18 cellular contexts compared by ENCODE assay signal in the genomic region with DNA sequence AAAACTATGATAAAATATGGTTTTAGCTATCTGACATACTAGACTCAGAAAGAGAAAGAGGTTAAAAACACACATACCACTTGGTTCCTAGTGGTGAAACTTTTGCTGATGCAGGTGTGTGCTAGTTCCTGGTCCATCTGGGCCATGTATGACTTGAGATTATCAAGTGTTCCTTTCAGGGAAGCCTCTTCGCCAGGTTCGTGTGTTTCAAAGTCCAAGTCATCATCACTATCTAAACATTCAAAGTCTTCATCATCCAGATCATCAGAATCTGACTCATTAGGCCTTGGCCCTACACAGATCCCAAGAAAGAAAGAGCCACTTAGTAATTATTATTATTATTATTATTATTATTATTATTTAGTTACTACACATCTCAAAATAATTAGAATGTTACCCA. TPM values are rescaled to one million over a fixed set of nuclear protein-coding genes. Genes with fewer than 3 reads are reported as not detected.
A peak's percentile ranks its signal among the peaks of the same experiment; 100 is the strongest.
DNase-seq lines count a peak whose midpoint lies in the region; ATAC-seq and TF ChIP-seq lines count a peak whose summit lies in the region.
"Had no signal": no experiment of that assay in that cellular context is flagged by ENCODE, and none has a peak within 500 bp of the region (broad histone marks: within the 10 kb centered on the region; RNA-seq: fewer than 3 reads in every experiment).

No MANE protein-coding gene starts in this region.

- no peaks in the 10 kb centered on the region for H3K4me1 ChIP-seq in gastrocnemius medialis
- no peaks in the 10 kb centered on the region for H3K4me1 ChIP-seq in thyroid gland
- peaks cover 2% of the 10 kb centered on the region for H3K4me1 ChIP-seq in mammary epithelial cell (ENCODE audit: insufficient read depth, low read length)
- H3K4me1 ChIP-seq: SJCRH30 had no signal

- BruUV-seq in mammary epithelial cell (replicated peaks; lab: Mats Ljungman, UMichigan): no TSS peak

- no peaks in the 10 kb centered on the region for H3K79me2 ChIP-seq in mammary epithelial cell (ENCODE audit: insufficient read depth, low read length)

- dilution Hi-C loops in mammary epithelial cell (cut with HindIII; ENCODE audit: low sequenced_read_pairs): loop anchor here (5.0 kb wide), 1 partner anchor 39 kb away; the partner anchor contains the start of gene P4HA1

- DNase-seq in EL: peak; percentile 6
- DNase-seq in MG63: peak; percentile 5
- peak; percentile 17 for DNase-seq in choroid plexus epithelial cell (ENCODE audit: low read depth)
- no peak for DNase-seq in left colon
- DNase-seq in gastrocnemius medialis: no peak
- DNase-seq in thyroid gland: no peak
- no peak for DNase-seq in mammary epithelial cell
- no peak for DNase-seq in effector CD4-positive, alpha-beta T cell
- DNase-seq: 8988T, DMS53, Karpas-422, NCI-H1417, NCI-H187, NCI-H446, NCI-H526, SJCRH30 had no signal

- no peak overlapping the region for H2AFZ ChIP-seq in mammary epithelial cell (ENCODE audit: low read depth, low read length)

- no peak for TF ChIP-seq CTCF in choroid plexus epithelial cell (conservative IDR thresholded peaks at IDR 0.05; ENCODE audit: low read depth, low read length)
- TF ChIP-seq CTCF in gastrocnemius medialis (IDR thresholded peaks at IDR 0.05 in 4 of 5, conservative IDR thresholded peaks at IDR 0.05 in 1 of 5): no peak
- TF ChIP-seq CTCF in thyroid gland (IDR thresholded peaks at IDR 0.05): no peak
- TF ChIP-seq CTCF in mammary epithelial cell (conservative IDR thresholded peaks at IDR 0.05 in 1 of 2, IDR thresholded peaks at IDR 0.05 in 1 of 2; ENCODE audit: extremely low read depth in 1 of 2, insufficient read depth in 1 of 2, low read depth in 1 of 2, low read length in 2 of 2): no peak

- H3K27me3 ChIP-seq in MG63: no peaks in the 10 kb centered on the region
- no peaks in the 10 kb centered on the region for H3K27me3 ChIP-seq in gastrocnemius medialis
- no peaks in the 10 kb centered on the region for H3K27me3 ChIP-seq in thyroid gland
- H3K27me3 ChIP-seq in mammary epithelial cell (ENCODE audit: insufficient read depth, low read length): no peaks in the 10 kb centered on the region
- H3K27me3 ChIP-seq: SJCRH30 had no signal

- TF ChIP-seq POLR2A in gastrocnemius medialis (IDR thresholded peaks at IDR 0.05) (no peak), thyroid gland (IDR thresholded peaks at IDR 0.05) (no peak)

- H3K4me2 ChIP-seq in mammary epithelial cell (ENCODE audit: insufficient read depth, low read depth, low read length): no peak overlapping the region

- H3K27ac ChIP-seq in gastrocnemius medialis: no peak overlapping the region
- no peak overlapping the region for H3K27ac ChIP-seq in thyroid gland
- H3K27ac ChIP-seq in mammary epithelial cell (ENCODE audit: insufficient read depth, low read depth, low read length): no peak overlapping the region
- H3K27ac ChIP-seq: SJCRH30 had no signal

- H3K36me3 ChIP-seq in MG63 (peaks cover 55% of the 10 kb centered on the region), gastrocnemius medialis (peaks cover 6 to 94% of the 10 kb centered on the region in 2 donors), thyroid gland (peaks cover 61 to 78% of the 10 kb centered on the region in 2 donors), mammary epithelial cell (ENCODE audit: insufficient read depth, low read length) (peaks cover 58% of the 10 kb centered on the region)

- H3K9me3 ChIP-seq in MG63 (no peaks in the 10 kb centered on the region), gastrocnemius medialis (no peaks in the 10 kb centered on the region), thyroid gland (no peaks in the 10 kb centered on the region), mammary epithelial cell (replicated peaks; ENCODE audit: insufficient read depth, low read length) (no peaks in the 10 kb centered on the region)
- H3K9me3 ChIP-seq: HAP-1, SJCRH30 had no signal

- H4K20me1 ChIP-seq in mammary epithelial cell (ENCODE audit: insufficient read depth, low read length): no peaks in the 10 kb centered on the region

- H3K9ac ChIP-seq in mammary epithelial cell (ENCODE audit: insufficient read depth, low read length): no peak overlapping the region

- H3K4me3 ChIP-seq in MG63 (no peak overlapping the region), choroid plexus epithelial cell (ENCODE audit: low read depth, low read length) (no peak overlapping the region), gastrocnemius medialis (no peak overlapping the region), thyroid gland (replicated peaks in 1 of 3) (no peak overlapping the region), mammary epithelial cell (replicated peaks in 1 of 3; ENCODE audit: insufficient read depth in 1 of 3, low read depth in 2 of 3, low read length in 3 of 3) (no peak overlapping the region)
- H3K4me3 ChIP-seq: HAP-1, SJCRH30 had no signal

- 95 to 97% methylated on average over 2 of the region's 2 CpGs for WGBS in thyroid gland, 2 donors
- WGBS in mammary epithelial cell (ENCODE audit: low coverage, missing lambda C conversion rate): 79% methylated on average over 2 of the region's 2 CpGs

- CTCF ChIA-PET in mammary epithelial cell (lab: Charles Lee; ENCODE audit: low non-redundant PET): no interaction called here

- peak; percentile 52 for ATAC-seq in left colon
- no peak for ATAC-seq in gastrocnemius medialis

- intact Hi-C loops in left colon (cut with DNase I, micrococcal nuclease): no loop called here
- intact Hi-C loops in gastrocnemius medialis (cut with DNase I; ENCODE audit: low total_unique reads): no loop called here
- intact Hi-C loops in thyroid gland (cut with DNase I): no loop called here
- intact Hi-C loops in mammary epithelial cell (cut with micrococcal nuclease): no loop called here

- in situ Hi-C loops in gastrocnemius medialis (cut with MboI; ENCODE audit: low sequenced_read_pairs in 4 of 4): no loop called here
- in situ Hi-C loops in mammary epithelial cell (cut with MboI; ENCODE audit: low sequenced_read_pairs in 2 of 2): no loop called here

RNA-seq across cellular contexts. Expression of gene NUDT13, which starts 26.4 kb away (rescaled TPM):
- not detected in 2 replicates for total RNA-seq in MG63 (2014; rRNA removed; shearing (Covaris generic); ENCODE audit: low replicate concordance)
- 1 to 10 TPM; 3.3 to 3.8 TPM for total RNA-seq in left colon
- 1 to 10 TPM; 1.7 to 5.3 (median 2.0) TPM for total RNA-seq in gastrocnemius medialis
- total RNA-seq in thyroid gland: 1 to 10 TPM; 1.9 to 4.1 (median 3.6) TPM
- 1 to 10 TPM; 1.3 to 2.8 TPM for total RNA-seq in mammary epithelial cell
- polyA plus RNA-seq in mammary epithelial cell: 1.6 TPM
- not detected for polyA minus RNA-seq in mammary epithelial cell
- total RNA-seq: OCI-LY7 had no signal

RNA-seq across cellular contexts. Expression of gene ECD, which starts 31.2 kb away (rescaled TPM):
- total RNA-seq in MG63 (2014; rRNA removed; shearing (Covaris generic); ENCODE audit: low replicate concordance): 38.3 and 39.6 TPM in 2 replicates
- total RNA-seq in left colon: 10 to 100 TPM; 17.8 to 18.4 TPM
- 10 to 100 TPM; 11.0 to 22.8 (median 18.6) TPM for total RNA-seq in gastrocnemius medialis
- total RNA-seq in thyroid gland: 10 to 100 TPM; 31.3 to 44.4 (median 37.0) TPM
- total RNA-seq in mammary epithelial cell: 10 to 100 TPM; 29.7 to 37.0 TPM
- polyA plus RNA-seq in mammary epithelial cell: 23.9 TPM
- 35.3 TPM for polyA minus RNA-seq in mammary epithelial cell

RNA-seq across cellular contexts. Expression of gene FAM149B1, which starts 31.3 kb away (rescaled TPM):
- 5.6 and 7.4 TPM in 2 replicates for total RNA-seq in MG63 (2014; rRNA removed; shearing (Covaris generic); ENCODE audit: low replicate concordance)
- 10 to 100 TPM; 14.5 to 20.0 TPM for total RNA-seq in left colon
- total RNA-seq in gastrocnemius medialis: 1 to 10 TPM; 2.2 to 6.9 (median 5.6) TPM
- 10 to 100 TPM; 20.2 to 21.4 (median 20.9) TPM for total RNA-seq in thyroid gland
- 10 to 100 TPM; 17.6 to 20.5 TPM for total RNA-seq in mammary epithelial cell
- 16.2 TPM for polyA plus RNA-seq in mammary epithelial cell
- 11.1 TPM for polyA minus RNA-seq in mammary epithelial cell

RNA-seq across cellular contexts. Expression of gene P4HA1, which starts 40.0 kb away (rescaled TPM):
- 65.9 and 77.0 TPM in 2 replicates for total RNA-seq in MG63 (2014; rRNA removed; shearing (Covaris generic); ENCODE audit: low replicate concordance)
- total RNA-seq in left colon (10 to 100 TPM; 14.1 to 33.3 TPM), gastrocnemius medialis (100 to 1,000 TPM in 3 of 4 donors, 10 to 100 TPM in 1; 65.3 to 348 (median 217) TPM), thyroid gland (10 to 100 TPM; 21.8 to 29.1 (median 24.6) TPM), mammary epithelial cell (10 to 100 TPM; 43.7 to 48.6 TPM)
- 38.3 TPM for polyA plus RNA-seq in mammary epithelial cell
- polyA minus RNA-seq in mammary epithelial cell: 38.1 TPM

Comparison
In these comparisons a context has a peak if more than half of its experiments do, and no peak if none do; other contexts are left out.
1. DNase-seq: peak in EL (single experiment), MG63 (single experiment) and choroid plexus epithelial cell (single experiment); none in left colon (0 of 2), gastrocnemius medialis (0 of 2), thyroid gland (0 of 2), mammary epithelial cell (single experiment) and effector CD4-positive, alpha-beta T cell (single experiment).